Comparison of ENCODE assay signal across 7 cellular contexts in genomic region chr20:41697861-41698559, GRCh38.
DNase-seq lines count a peak whose midpoint lies in the region; ATAC-seq and TF ChIP-seq lines count a peak whose summit lies in the region.

No MANE protein-coding gene starts in this region.

- H3K9me3 ChIP-seq in osteoblast (ENCODE audit: low read depth, low read length) = no peaks in the 10 kb centered on the region

- no peaks in the 10 kb centered on the region for H3K36me3 ChIP-seq in osteoblast (ENCODE audit: insufficient read depth, low read length)

- DNase-seq in EH (ENCODE audit: low read depth) (peak; percentile 54), OCI-M2 (lab: John Stamatoyannopoulos, UW; ENCODE audit: unreplicated experiment) (peak; percentile 10), dermis blood vessel endothelial cell (peak; percentile 60), osteoblast (ENCODE audit: insufficient read length, low spot score, missing footprints) (peak; percentile 55)
- peak; percentile 27 for DNase-seq in Jurkat, Clone E6-1 (ENCODE audit: low read depth, low spot score)

- peaks cover 3% of the 10 kb centered on the region for H3K4me1 ChIP-seq in osteoblast (ENCODE audit: insufficient read depth, low read length)

- no peaks in the 10 kb centered on the region for H3K79me2 ChIP-seq in osteoblast (ENCODE audit: insufficient read depth, low read length)

- ATAC-seq in HG02571 (IDR thresholded peaks at IDR 0.05; ENCODE audit: unreplicated experiment) (no peak), HG03045 (IDR thresholded peaks at IDR 0.05; ENCODE audit: unreplicated experiment) (no peak)

- TF ChIP-seq CTCF in osteoblast (IDR thresholded peaks at IDR 0.05; ENCODE audit: extremely low read depth, low read depth, low read length) = peak; percentile 92

- H3K27ac ChIP-seq in osteoblast (ENCODE audit: low read depth, low read length) = no peak overlapping the region

- no peak overlapping the region for H2AFZ ChIP-seq in osteoblast (ENCODE audit: low read length)

- no peaks in the 10 kb centered on the region for H3K27me3 ChIP-seq in osteoblast (ENCODE audit: insufficient read depth, low read length)

- H3K4me2 ChIP-seq in osteoblast (ENCODE audit: insufficient read depth, low read length) = no peak overlapping the region

- no peak overlapping the region for H3K4me3 ChIP-seq in Jurkat, Clone E6-1 (ENCODE audit: low read length)
- H3K4me3 ChIP-seq in osteoblast (ENCODE audit: insufficient read depth, low read length) = no peak overlapping the region

- H4K20me1 ChIP-seq in osteoblast (ENCODE audit: insufficient read depth, low read length) = no peaks in the 10 kb centered on the region

Comparison
In these comparisons a context has a peak if more than half of its experiments do, and no peak if none do; other contexts are left out.
1. DNase-seq: peak in every context shown above with its lines; median percentile 60 in dermis blood vessel endothelial cell; 55 in osteoblast; 54 in EH; 27 in Jurkat, Clone E6-1; 10 in OCI-M2.